8 cellular contexts compared by ENCODE assay signal in genomic region chr6:40894962-40895799, GRCh38.
DNase-seq lines count a peak whose midpoint lies in the region; ATAC-seq, FAIRE-seq and TF ChIP-seq lines count a peak whose summit lies in the region.

No MANE protein-coding gene starts in this region.

- DNase-seq in Caki2 (ENCODE audit: low read depth): peak; percentile 54
- peak; percentile 6 for DNase-seq in NCI-H526 treated with DMSO at 0.1 percent for 48 hours (lab: John Stamatoyannopoulos, UW)
- no peak for DNase-seq in esophagus muscularis mucosa (ENCODE audit: extremely low spot score)
- DNase-seq in GOT3 (lab: John Stamatoyannopoulos, UW): no peak
- DNase-seq in activated CD4-positive, CD25-positive, alpha-beta regulatory T cell (lab: John Stamatoyannopoulos, UW): no peak
- no peak for DNase-seq in GM19239 (ENCODE audit: insufficient read length, low spot score)

- H3K36me3 Mint-ChIP-seq in nephron (ENCODE audit: low read depth): no peaks in the 10 kb centered on the region

- H3K27ac Mint-ChIP-seq in nephron: no peak overlapping the region

- 58% methylated on average over 8 of the region's 14 CpGs for WGBS in esophagus muscularis mucosa

- no peaks in the 10 kb centered on the region for H3K9me3 Mint-ChIP-seq in nephron

- TF ChIP-seq EP300 in esophagus muscularis mucosa (IDR thresholded peaks at IDR 0.05): no peak

- no peak overlapping the region for H3K4me3 ChIP-seq in esophagus muscularis mucosa

- H3K4me3 Mint-ChIP-seq in nephron: no peak overlapping the region

- no peak for FAIRE-seq in GM19239 (lab: Jason Lieb, UNC)

- peaks cover 10% of the 10 kb centered on the region for H3K4me1 Mint-ChIP-seq in nephron

- intact Hi-C loops in esophagus muscularis mucosa (cut with DNase I): no loop called here

- no peak for ATAC-seq in GM21515 (IDR thresholded peaks at IDR 0.05; ENCODE audit: unreplicated experiment)

- in situ Hi-C loops in Caki2 (cut with HindIII; ENCODE audit: low pct_unique_long_range_greater_than_20kb, low sequenced_read_pairs): no loop called here

- peak; percentile 29 to 36 (median 32) for TF ChIP-seq CTCF in esophagus muscularis mucosa (IDR thresholded peaks at IDR 0.05)
- TF ChIP-seq CTCF in nephron (IDR thresholded peaks at IDR 0.05; ENCODE audit: unreplicated experiment in 3 of 3): peak; percentile 51 to 65 (median 58)

- H3K9me3 ChIP-seq in esophagus muscularis mucosa: no peaks in the 10 kb centered on the region

- peaks cover 5 to 12% (median 10%) of the 10 kb centered on the region in 4 donors for H3K4me1 ChIP-seq in esophagus muscularis mucosa

- H3K27ac ChIP-seq in esophagus muscularis mucosa (replicated peaks in 1 of 4): no peak overlapping the region

- no peaks in the 10 kb centered on the region for H3K27me3 ChIP-seq in esophagus muscularis mucosa

- TF ChIP-seq POLR2A in esophagus muscularis mucosa (IDR thresholded peaks at IDR 0.05; ENCODE audit: low read depth): no peak

- no peaks in the 10 kb centered on the region for H3K36me3 ChIP-seq in esophagus muscularis mucosa

- H3K27me3 Mint-ChIP-seq in nephron (ENCODE audit: low read depth): peaks cover 29% of the 10 kb centered on the region

Comparison
In these comparisons a context has a peak if more than half of its experiments do, and no peak if none do; other contexts are left out.
1. DNase-seq: peak in Caki2 (single experiment) and NCI-H526 treated with DMSO at 0.1 percent for 48 hours (single experiment); none in esophagus muscularis mucosa (single experiment), GOT3 (single experiment), activated CD4-positive, CD25-positive, alpha-beta regulatory T cell (0 of 4) and GM19239 (single experiment).